In genomic region chr22:42581762-42582716, GRCh38 we compare ENCODE assay signal across 1 cellular context.
A peak's percentile ranks its signal among the peaks of the same experiment; 100 is the strongest.
TF ChIP-seq lines count a peak whose summit lies in the region.

No MANE protein-coding gene starts in this region.

TF ChIP-seq in K562, 482 proteins besides CTCF, POLR2A, EP300 and RAD21 (continued from another document and continues in another):
- TF ChIP-seq, protein P1, sequence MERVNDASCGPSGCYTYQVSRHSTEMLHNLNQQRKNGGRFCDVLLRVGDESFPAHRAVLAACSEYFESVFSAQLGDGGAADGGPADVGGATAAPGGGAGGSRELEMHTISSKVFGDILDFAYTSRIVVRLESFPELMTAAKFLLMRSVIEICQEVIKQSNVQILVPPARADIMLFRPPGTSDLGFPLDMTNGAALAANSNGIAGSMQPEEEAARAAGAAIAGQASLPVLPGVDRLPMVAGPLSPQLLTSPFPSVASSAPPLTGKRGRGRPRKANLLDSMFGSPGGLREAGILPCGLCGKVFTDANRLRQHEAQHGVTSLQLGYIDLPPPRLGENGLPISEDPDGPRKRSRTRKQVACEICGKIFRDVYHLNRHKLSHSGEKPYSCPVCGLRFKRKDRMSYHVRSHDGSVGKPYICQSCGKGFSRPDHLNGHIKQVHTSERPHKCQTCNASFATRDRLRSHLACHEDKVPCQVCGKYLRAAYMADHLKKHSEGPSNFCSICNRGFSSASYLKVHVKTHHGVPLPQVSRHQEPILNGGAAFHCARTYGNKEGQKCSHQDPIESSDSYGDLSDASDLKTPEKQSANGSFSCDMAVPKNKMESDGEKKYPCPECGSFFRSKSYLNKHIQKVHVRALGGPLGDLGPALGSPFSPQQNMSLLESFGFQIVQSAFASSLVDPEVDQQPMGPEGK (CRISPR knock-in tag; IDR thresholded peaks at IDR 0.05; ENCODE audit: borderline replicate concordance), result no peak
- TF ChIP-seq SIN3A (IDR thresholded peaks at IDR 0.05; ENCODE audit: borderline replicate concordance in 2 of 2, control insufficient read depth in 1 of 2, low read depth in 2 of 2, low read length in 2 of 2), result peak in 1 of 2 experiments; percentile 51; a peak in 1 of 4 replicates
- TF ChIP-seq YY1 (IDR thresholded peaks at IDR 0.05; ENCODE audit: borderline replicate concordance in 1 of 3, control insufficient read depth in 1 of 3, extremely low read depth in 1 of 3, insufficient read depth in 3 of 3, insufficient read length in 1 of 3, insufficient replicate concordance in 2 of 3, low read depth in 1 of 3, low read length in 2 of 3), result peak; percentile 59 to 94 (median 90)
- TF ChIP-seq CUX1 (CRISPR knock-in tag; IDR thresholded peaks at IDR 0.05), result no peak
- TF ChIP-seq SUPT5H (IDR thresholded peaks at IDR 0.05), result peak; percentile 70
- TF ChIP-seq NFRKB (IDR thresholded peaks at IDR 0.05; ENCODE audit: low read depth), result no peak
- no peak for TF ChIP-seq ZNF408 (CRISPR knock-in tag; IDR thresholded peaks at IDR 0.05; ENCODE audit: low read depth)
- TF ChIP-seq RBFOX2 (IDR thresholded peaks at IDR 0.05; ENCODE audit: low read depth, low read length), result peak; percentile 81
- peak; percentile 83 for TF ChIP-seq RBBP5 (IDR thresholded peaks at IDR 0.05; ENCODE audit: borderline replicate concordance, insufficient read depth, low read length, poor library complexity, severe bottlenecking)
- no peak for TF ChIP-seq BRF1 (IDR thresholded peaks at IDR 0.05; ENCODE audit: borderline replicate concordance, extremely low read depth, insufficient read length)
- no peak for TF ChIP-seq SMARCC2 (IDR thresholded peaks at IDR 0.05; ENCODE audit: low read depth)
- no peak; the same call in 1 of the 2 replicates for TF ChIP-seq E2F4 (CRISPR knock-in tag; IDR thresholded peaks at IDR 0.05; ENCODE audit: low read depth)
- no peak for TF ChIP-seq KAT8 (IDR thresholded peaks at IDR 0.05; ENCODE audit: low read depth)
- peak; percentile 44; the same call in 1 of the 2 replicates for TF ChIP-seq RB1 (IDR thresholded peaks at IDR 0.05; ENCODE audit: low read depth)
- TF ChIP-seq ZNF655 (CRISPR knock-in tag; IDR thresholded peaks at IDR 0.05), result no peak
- peak in 1 of 2 experiments; percentile 64 for TF ChIP-seq E2F6 (IDR thresholded peaks at IDR 0.05; ENCODE audit: borderline replicate concordance in 1 of 2, extremely low read depth in 1 of 2, insufficient read depth in 1 of 2, insufficient read length in 1 of 2, low read depth in 1 of 2, low read length in 1 of 2, poor library complexity in 1 of 2, severe bottlenecking in 1 of 2)
- TF ChIP-seq CREM (IDR thresholded peaks at IDR 0.05; ENCODE audit: low read depth), result peak; percentile 64
- no peak for TF ChIP-seq SIRT6 (IDR thresholded peaks at IDR 0.05; ENCODE audit: low read depth, low read length)
- peak; percentile 50 for TF ChIP-seq RBM22 (IDR thresholded peaks at IDR 0.05; ENCODE audit: low read depth, low read length, poor library complexity, severe bottlenecking)
- peak; percentile 47 for TF ChIP-seq CCNT2 (IDR thresholded peaks at IDR 0.05; ENCODE audit: borderline replicate concordance, extremely low read depth, insufficient read length, low read depth, low read length)
- peak; percentile 18 to 65; a peak in 1 of 4 replicates for TF ChIP-seq MAZ (CRISPR knock-in tag; conservative IDR thresholded peaks at IDR 0.05 in 1 of 2, IDR thresholded peaks at IDR 0.05 in 1 of 2)
- TF ChIP-seq, protein P2, sequence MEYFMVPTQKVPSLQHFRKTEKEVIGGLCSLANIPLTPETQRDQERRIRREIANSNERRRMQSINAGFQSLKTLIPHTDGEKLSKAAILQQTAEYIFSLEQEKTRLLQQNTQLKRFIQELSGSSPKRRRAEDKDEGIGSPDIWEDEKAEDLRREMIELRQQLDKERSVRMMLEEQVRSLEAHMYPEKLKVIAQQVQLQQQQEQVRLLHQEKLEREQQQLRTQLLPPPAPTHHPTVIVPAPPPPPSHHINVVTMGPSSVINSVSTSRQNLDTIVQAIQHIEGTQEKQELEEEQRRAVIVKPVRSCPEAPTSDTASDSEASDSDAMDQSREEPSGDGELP (CRISPR knock-in tag; IDR thresholded peaks at IDR 0.05; ENCODE audit: borderline replicate concordance), result peak; percentile 43; the same call in 1 of the 2 replicates
- TF ChIP-seq STAT5A (IDR thresholded peaks at IDR 0.05; ENCODE audit: borderline replicate concordance, low read length), result no peak
- 0 out of 2 replicates have a peak, but pooled peaks have one; percentile 25 for TF ChIP-seq L3MBTL2 (IDR thresholded peaks at IDR 0.05)
- no peak for TF ChIP-seq ZNF41 (CRISPR knock-in tag; conservative IDR thresholded peaks at IDR 0.05)
- peak; percentile 58; the same call in 1 of the 2 replicates for TF ChIP-seq POLR2AphosphoS5 (IDR thresholded peaks at IDR 0.05; ENCODE audit: control insufficient read depth, insufficient read depth, low read depth, low read length)
- peak; percentile 55; the same call in 1 of the 2 replicates for TF ChIP-seq ETS1 (conservative IDR thresholded peaks at IDR 0.05; ENCODE audit: control insufficient read depth, low read depth, low read length)
- no peak for TF ChIP-seq SAFB2 (IDR thresholded peaks at IDR 0.05; ENCODE audit: borderline replicate concordance, low read depth, low read length, severe bottlenecking)
- TF ChIP-seq SAP30 (IDR thresholded peaks at IDR 0.05; ENCODE audit: borderline replicate concordance, insufficient read depth, low read depth, low read length, poor library complexity, severe bottlenecking), result peak; percentile 65
- TF ChIP-seq SIN3B (IDR thresholded peaks at IDR 0.05; ENCODE audit: low read depth), result peak; percentile 92
- no peak for TF ChIP-seq SMAD2 (IDR thresholded peaks at IDR 0.05; ENCODE audit: low read depth, low read length)
- TF ChIP-seq, protein P3, sequence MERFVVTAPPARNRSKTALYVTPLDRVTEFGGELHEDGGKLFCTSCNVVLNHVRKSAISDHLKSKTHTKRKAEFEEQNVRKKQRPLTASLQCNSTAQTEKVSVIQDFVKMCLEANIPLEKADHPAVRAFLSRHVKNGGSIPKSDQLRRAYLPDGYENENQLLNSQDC (CRISPR knock-in tag; IDR thresholded peaks at IDR 0.05), result no peak
- no peak for TF ChIP-seq ZNF212 (CRISPR knock-in tag; IDR thresholded peaks at IDR 0.05)
- TF ChIP-seq, protein P4, sequence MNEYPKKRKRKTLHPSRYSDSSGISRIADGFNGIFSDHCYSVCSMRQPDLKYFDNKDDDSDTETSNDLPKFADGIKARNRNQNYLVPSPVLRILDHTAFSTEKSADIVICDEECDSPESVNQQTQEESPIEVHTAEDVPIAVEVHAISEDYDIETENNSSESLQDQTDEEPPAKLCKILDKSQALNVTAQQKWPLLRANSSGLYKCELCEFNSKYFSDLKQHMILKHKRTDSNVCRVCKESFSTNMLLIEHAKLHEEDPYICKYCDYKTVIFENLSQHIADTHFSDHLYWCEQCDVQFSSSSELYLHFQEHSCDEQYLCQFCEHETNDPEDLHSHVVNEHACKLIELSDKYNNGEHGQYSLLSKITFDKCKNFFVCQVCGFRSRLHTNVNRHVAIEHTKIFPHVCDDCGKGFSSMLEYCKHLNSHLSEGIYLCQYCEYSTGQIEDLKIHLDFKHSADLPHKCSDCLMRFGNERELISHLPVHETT (CRISPR knock-in tag; conservative IDR thresholded peaks at IDR 0.05 in 1 of 2, IDR thresholded peaks at IDR 0.05 in 1 of 2), result 0 out of 4 replicates have a peak, but pooled peaks of 1 of the 2 experiments have one; percentile 38
- TF ChIP-seq VEZF1 (CRISPR knock-in tag; IDR thresholded peaks at IDR 0.05), result peak; percentile 52
- peak; percentile 31; the same call in 1 of the 2 replicates for TF ChIP-seq SAFB (IDR thresholded peaks at IDR 0.05; ENCODE audit: borderline replicate concordance, low read depth, low read length)
- no peak for TF ChIP-seq PCBP1 (IDR thresholded peaks at IDR 0.05; ENCODE audit: low read depth, low read length, poor library complexity, severe bottlenecking)
- TF ChIP-seq NKRF (IDR thresholded peaks at IDR 0.05; ENCODE audit: borderline replicate concordance), result 0 out of 2 replicates have a peak, but pooled peaks have one; percentile 39
- TF ChIP-seq SNIP1 (IDR thresholded peaks at IDR 0.05; ENCODE audit: low read depth), result no peak
- TF ChIP-seq SMARCE1 (IDR thresholded peaks at IDR 0.05), result no peak
